ENCODE assay signal across 8 cellular contexts in the genomic region with DNA sequence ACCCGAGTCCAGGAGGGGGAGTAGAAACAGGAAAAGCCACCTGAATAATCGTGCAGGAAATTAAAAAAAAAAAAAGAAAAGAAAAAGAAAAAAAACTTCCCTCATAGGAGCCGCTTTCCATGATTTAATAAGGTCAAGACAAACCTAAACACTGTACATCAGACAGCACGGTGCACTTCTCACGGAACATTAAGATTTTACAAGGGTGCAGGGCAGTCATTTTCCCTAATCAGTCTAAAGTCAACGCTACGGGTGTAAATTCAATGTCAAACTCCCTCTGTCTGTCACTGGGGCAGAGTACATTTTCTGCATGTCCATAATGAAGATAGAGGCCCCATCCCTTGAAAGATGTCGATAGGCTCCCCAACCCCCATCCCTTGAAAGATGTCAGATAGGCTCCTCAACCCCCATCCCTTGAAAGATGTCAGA.
DNase-seq lines count a peak whose midpoint lies in the region; ATAC-seq and TF ChIP-seq lines count a peak whose summit lies in the region.

No MANE protein-coding gene starts in this region.

- no peak for DNase-seq in AG04449 (ENCODE audit: low read depth, low spot score)
- no peak for DNase-seq in coronary artery (ENCODE audit: low spot score)
- no peak for DNase-seq in AG08396 (ENCODE audit: low spot score)
- DNase-seq in NCI-H1694 treated with DMSO at 0.1 percent for 48 hours (lab: John Stamatoyannopoulos, UW) = no peak

- no peaks in the 10 kb centered on the region for H3K9me3 Mint-ChIP-seq in IgD-negative memory B cell

- no peak for TF ChIP-seq CTCF in AG04449 (IDR thresholded peaks at IDR 0.05; ENCODE audit: insufficient read depth, low read length, missing control alignments)
- TF ChIP-seq CTCF in coronary artery (IDR thresholded peaks at IDR 0.05) = no peak

- POLR2A ChIA-PET in AG04449 (lab: Yijun Ruan, JAX) = interaction anchor here (0.5 kb wide), 1 partner anchor 149 kb away, joined by 3 read pairs; no protein-coding TSS in a partner anchor

- peaks cover 38% of the 10 kb centered on the region for H3K27me3 Mint-ChIP-seq in IgD-negative memory B cell

- H3K4me1 ChIP-seq in mononuclear cell (ENCODE audit: insufficient read depth, low read length) = peaks cover 19% of the 10 kb centered on the region

- ATAC-seq in GM21723 (IDR thresholded peaks at IDR 0.05; ENCODE audit: unreplicated experiment) (no peak), HG03457 (IDR thresholded peaks at IDR 0.05; ENCODE audit: unreplicated experiment) (no peak)

- H3K9me3 ChIP-seq in mononuclear cell (ENCODE audit: low read depth, low read length) = no peaks in the 10 kb centered on the region

- H3K27me3 ChIP-seq in mononuclear cell (ENCODE audit: insufficient read depth, low read length) = peaks cover 60% of the 10 kb centered on the region

- H3K36me3 Mint-ChIP-seq in IgD-negative memory B cell = no peaks in the 10 kb centered on the region

- peaks cover 6 to 16% (median 11%) of the 10 kb centered on the region in 3 donors for H3K4me1 Mint-ChIP-seq in IgD-negative memory B cell

- peak overlapping the region in 1 of 3 donors; percentile 21 for H3K27ac Mint-ChIP-seq in IgD-negative memory B cell

- peak overlapping the region; percentile 71 for H3K4me3 ChIP-seq in AG04449 (ENCODE audit: low read depth, low read length)
- H3K4me3 ChIP-seq in coronary artery = peak overlapping the region; percentile 76
- H3K4me3 ChIP-seq in mononuclear cell (ENCODE audit: low read length) = peak overlapping the region; percentile 44

- H3K4me3 Mint-ChIP-seq in IgD-negative memory B cell = peak overlapping the region; percentile 59 to 95 (median 92)

- CTCF ChIA-PET in AG04449 (lab: Yijun Ruan, JAX) = interaction anchor here (1.1 to 1.2 kb wide), 5 partner anchors 12 to 299 kb away, joined by 3 to 9 read pairs (median 3); no protein-coding TSS in a partner anchor

- H3K27ac ChIP-seq in coronary artery = peak overlapping the region; percentile 23 to 64
